ENCODE assay signal across 8 cellular contexts in genomic region chr16:84699147-84699711, GRCh38. TPM values are rescaled to one million over a fixed set of nuclear protein-coding genes. Genes with fewer than 3 reads are reported as not detected.
A peak's percentile ranks its signal among the peaks of the same experiment; 100 is the strongest.
DNase-seq lines count a peak whose midpoint lies in the region; ATAC-seq, FAIRE-seq and TF ChIP-seq lines count a peak whose summit lies in the region.

No MANE protein-coding gene starts in this region.

- peak overlapping the region; percentile 89 to 97 for H3K4me3 Mint-ChIP-seq in H9
- peak overlapping the region; percentile 90 for H3K4me3 Mint-ChIP-seq in glutamatergic neuron (ENCODE audit: unreplicated experiment)

- H3K4ac ChIP-seq in H9 (ENCODE audit: low read depth, low read length) = no peak overlapping the region

- no peak overlapping the region for H3K56ac ChIP-seq in H9 (ENCODE audit: insufficient read length, low read depth, low read length)

- H3K14ac ChIP-seq in H9 (ENCODE audit: insufficient read depth, low read length) = peak overlapping the region; percentile 47; the same call in 1 of the 2 replicates

- no peak overlapping the region for H2BK120ac ChIP-seq in H9 (ENCODE audit: low read depth, low read length, poor library complexity, severe bottlenecking)

- no peak overlapping the region for H4K8ac ChIP-seq in H9 (replicated peaks; ENCODE audit: insufficient read length, low read depth, low read length)

- WGBS in H9 (ENCODE audit: extremely low coverage, insufficient read length, low lambda C conversion rate) = no CpG with 5 or more reads among the region's 29 CpGs

- H3T11ph ChIP-seq in H9 (ENCODE audit: low read length) = no peak overlapping the region

- no peak overlapping the region for H2AFZ ChIP-seq in H9 (ENCODE audit: low read length)

- H3K27me3 ChIP-seq in BLaER1 = no peaks in the 10 kb centered on the region
- H3K27me3 ChIP-seq in H9 (ENCODE audit: insufficient read depth, low read length) = no peaks in the 10 kb centered on the region

- no peak overlapping the region for H2BK20ac ChIP-seq in H9 (ENCODE audit: low read depth, low read length, poor library complexity, severe bottlenecking)

- FAIRE-seq in D721Med (lab: Jason Lieb, UNC) = no peak

- no peak for ATAC-seq in GM21737 (IDR thresholded peaks at IDR 0.05; ENCODE audit: unreplicated experiment)

- peaks cover 43% of the 10 kb centered on the region for H4K20me1 ChIP-seq in BLaER1
- H4K20me1 ChIP-seq in H9 (ENCODE audit: control insufficient read depth, insufficient read depth, insufficient read length) = no peaks in the 10 kb centered on the region

- H3K9me3 Mint-ChIP-seq in H9 = peaks cover 0 to 5% of the 10 kb centered on the region in 2 experiments; a peak in 3 of 5 replicates
- H3K9me3 Mint-ChIP-seq in glutamatergic neuron (ENCODE audit: unreplicated experiment) = peaks cover 7% of the 10 kb centered on the region

- H3K79me2 ChIP-seq in H9 (ENCODE audit: insufficient read depth, low read length) = peaks cover 30% of the 10 kb centered on the region

- H3K18ac ChIP-seq in H9 (ENCODE audit: insufficient read length, low read depth, low read length) = peak overlapping the region; percentile 72

- H3K4me3 ChIP-seq in BLaER1 (peak overlapping the region; percentile 100), WI38 (ENCODE audit: low read depth, low read length) (peak overlapping the region; percentile 89), skeletal muscle cell (ENCODE audit: low read depth, low read length) (peak overlapping the region; percentile 75)

- H3K27me3 Mint-ChIP-seq in H9 (ENCODE audit: low read depth) = no peaks in the 10 kb centered on the region
- H3K27me3 Mint-ChIP-seq in glutamatergic neuron (ENCODE audit: unreplicated experiment) = peaks cover 6% of the 10 kb centered on the region

- peak overlapping the region; percentile 80 for H4K5ac ChIP-seq in H9 (ENCODE audit: insufficient read length, low read depth, low read length)

- H3K79me1 ChIP-seq in H9 (ENCODE audit: insufficient read depth, low read depth, low read length, poor library complexity, severe bottlenecking) = no peaks in the 10 kb centered on the region

- H4K91ac ChIP-seq in H9 (ENCODE audit: insufficient read length, low read depth, low read length) = peak overlapping the region; percentile 58

- no peak overlapping the region for H2BK15ac ChIP-seq in H9 (ENCODE audit: low read depth, low read length)

- H2BK5ac ChIP-seq in H9 (ENCODE audit: insufficient read length, low read length) = peak overlapping the region; percentile 66

- H3K36me3 Mint-ChIP-seq in H9 (ENCODE audit: insufficient read depth in 1 of 3, low read depth in 3 of 3) (peaks cover 0 to 2% (median 0%) of the 10 kb centered on the region in 3 experiments; a peak in 3 of 7 replicates), glutamatergic neuron (ENCODE audit: unreplicated experiment) (no peaks in the 10 kb centered on the region)

- H3K27ac Mint-ChIP-seq in H9 = peak overlapping the region; percentile 59 to 95 (median 70); a peak in 4 of 7 replicates
- H3K27ac Mint-ChIP-seq in glutamatergic neuron (ENCODE audit: unreplicated experiment) = peak overlapping the region; percentile 76

- H3K36me3 ChIP-seq in BLaER1 = no peaks in the 10 kb centered on the region

- DNase-seq in H9 (no peak), glutamatergic neuron (no peak), skeletal muscle cell (ENCODE audit: low read depth) (no peak), GM13977 (ENCODE audit: low spot score) (no peak), D721Med (ENCODE audit: insufficient read length, low spot score) (no peak)

- no peak overlapping the region for H2AK5ac ChIP-seq in H9 (ENCODE audit: insufficient read length, low read length)

- TF ChIP-seq CTCF in H9 (conservative IDR thresholded peaks at IDR 0.05) = no peak
- TF ChIP-seq CTCF in WI38 (IDR thresholded peaks at IDR 0.05; ENCODE audit: low read depth, low read length) = no peak
- no peak for TF ChIP-seq CTCF in glutamatergic neuron (IDR thresholded peaks at IDR 0.05; ENCODE audit: partially characterized antibody, unreplicated experiment)
- TF ChIP-seq CTCF in GM13977 (IDR thresholded peaks at IDR 0.05; ENCODE audit: extremely low read depth, insufficient read depth, missing control alignments) = no peak
- TF ChIP-seq CTCF in D721Med (IDR thresholded peaks at IDR 0.05; ENCODE audit: insufficient read depth, missing control alignments) = no peak

- no peak overlapping the region for H2BK12ac ChIP-seq in H9 (ENCODE audit: insufficient read length, low read depth, low read length)

- H3K9ac ChIP-seq in BLaER1 (peak overlapping the region; percentile 99), H9 (ENCODE audit: extremely low read depth, insufficient read length, low read length) (peak overlapping the region; percentile 76)

- H3K4me2 ChIP-seq in BLaER1 = peak overlapping the region; percentile 99
- peak overlapping the region; percentile 89 for H3K4me2 ChIP-seq in H9 (ENCODE audit: insufficient read depth, insufficient read length, low read length)

- in situ Hi-C loops in GM13977 (cut with MboI; ENCODE audit: low pct_unique_long_range_greater_than_20kb, low sequenced_read_pairs, unreplicated experiment) = no loop called here

- peaks cover 30 to 36% of the 10 kb centered on the region in 2 experiments for H3K4me1 Mint-ChIP-seq in H9
- H3K4me1 Mint-ChIP-seq in glutamatergic neuron (ENCODE audit: low read depth, unreplicated experiment) = peaks cover 25% of the 10 kb centered on the region

- H3K4me1 ChIP-seq in BLaER1 = peaks cover 39% of the 10 kb centered on the region
- no peaks in the 10 kb centered on the region for H3K4me1 ChIP-seq in H9 (ENCODE audit: insufficient read depth, low read length)

- H3K27ac ChIP-seq in BLaER1 (peak overlapping the region; percentile 99), H9 (ENCODE audit: insufficient read length, low read depth, low read length) (no peak overlapping the region)

- H3K23me2 ChIP-seq in H9 (ENCODE audit: insufficient read length, low read depth, low read length, poor library complexity, severe bottlenecking) = peaks cover 8% of the 10 kb centered on the region

- no peaks in the 10 kb centered on the region for H3K9me3 ChIP-seq in BLaER1
- no peaks in the 10 kb centered on the region for H3K9me3 ChIP-seq in H9 (ENCODE audit: control insufficient read depth, low read depth, low read length)

- no peak overlapping the region for H3K23ac ChIP-seq in H9 (ENCODE audit: insufficient read length, low read depth, low read length)

RNA-seq across cellular contexts. Expression of gene USP10, which starts 0.6 kb away (rescaled TPM):
- total RNA-seq in H9 (2021) (203 and 205 TPM in 2 replicates), glutamatergic neuron (ENCODE audit: unreplicated experiment) (100 TPM)

RNA-seq across cellular contexts. Expression of gene KLHL36, which starts 50.9 kb away (rescaled TPM):
- total RNA-seq in H9 (2021) (32.2 and 36.7 TPM in 2 replicates), glutamatergic neuron (ENCODE audit: unreplicated experiment) (38.2 TPM)
